Comparison of ENCODE assay signal across 8 cellular contexts in genomic region chr15:39127925-39128617, GRCh38.
DNase-seq lines count a peak whose midpoint lies in the region; ATAC-seq and TF ChIP-seq lines count a peak whose summit lies in the region.

No MANE protein-coding gene starts in this region.

- TF ChIP-seq CTCF in suprapubic skin (IDR thresholded peaks at IDR 0.05): no peak

- peaks cover 27% of the 10 kb centered on the region for H3K4me1 ChIP-seq in SJCRH30
- peaks cover 81% of the 10 kb centered on the region for H3K4me1 ChIP-seq in skeletal muscle satellite cell (ENCODE audit: control insufficient read depth, insufficient read depth, low read length)
- peaks cover 12% of the 10 kb centered on the region for H3K4me1 ChIP-seq in suprapubic skin

- H3K27me3 ChIP-seq in SJCRH30 (no peaks in the 10 kb centered on the region), skeletal muscle satellite cell (ENCODE audit: control insufficient read depth, insufficient read depth, low read length) (no peaks in the 10 kb centered on the region), suprapubic skin (no peaks in the 10 kb centered on the region)

- DNase-seq in DMS 273 (lab: John Stamatoyannopoulos, UW; ENCODE audit: unreplicated experiment) (peak; percentile 56), DMS 273 treated with DMSO at 0.1 percent for 48 hours (lab: John Stamatoyannopoulos, UW) (no peak), SJCRH30 (peak; percentile 57 to 70), fibroblast of peridontal ligament (ENCODE audit: extremely low read depth) (peak; percentile 95), sciatic nerve (ENCODE audit: low spot score) (no peak), suprapubic skin (ENCODE audit: low spot score in 2 of 2) (no peak), substantia nigra (lab: John Stamatoyannopoulos, UW) (no peak)

- 66% methylated on average over 2 of the region's 2 CpGs for WGBS in suprapubic skin

- H3K4me3 ChIP-seq in SJCRH30: no peak overlapping the region
- H3K4me3 ChIP-seq in skeletal muscle satellite cell (ENCODE audit: low read length): no peak overlapping the region
- no peak overlapping the region for H3K4me3 ChIP-seq in suprapubic skin

- H3K9me3 ChIP-seq in SJCRH30 (replicated peaks) (no peaks in the 10 kb centered on the region), skeletal muscle satellite cell (replicated peaks; ENCODE audit: low read length) (no peaks in the 10 kb centered on the region), suprapubic skin (no peaks in the 10 kb centered on the region)

- no peak for TF ChIP-seq POLR2A in suprapubic skin (IDR thresholded peaks at IDR 0.05)

- H3K36me3 ChIP-seq in SJCRH30 (no peaks in the 10 kb centered on the region), skeletal muscle satellite cell (ENCODE audit: insufficient read depth, low read length) (no peaks in the 10 kb centered on the region), suprapubic skin (no peaks in the 10 kb centered on the region)

- intact Hi-C loops in sciatic nerve (cut with DNase I): no loop called here

- no peak for TF ChIP-seq EP300 in suprapubic skin (IDR thresholded peaks at IDR 0.05)

- H3K27ac ChIP-seq in SJCRH30: peak overlapping the region; percentile 33
- H3K27ac ChIP-seq in suprapubic skin: no peak overlapping the region
- H3K27ac ChIP-seq in substantia nigra (ENCODE audit: low read depth, low read length, poor library complexity, severe bottlenecking): no peak overlapping the region

- H3K4me2 ChIP-seq in skeletal muscle satellite cell (ENCODE audit: low read length): peak overlapping the region; percentile 58

- no peak for ATAC-seq in sciatic nerve

- H3K9ac ChIP-seq in skeletal muscle satellite cell (ENCODE audit: low read depth, low read length): peak overlapping the region; percentile 63

Comparison
In these comparisons a context has a peak if more than half of its experiments do, and no peak if none do; other contexts are left out.
1. DNase-seq: peak in DMS 273 (single experiment), SJCRH30 (2 of 2) and fibroblast of peridontal ligament (single experiment); none in DMS 273 treated with DMSO at 0.1 percent for 48 hours (single experiment), sciatic nerve (single experiment), suprapubic skin (0 of 2) and substantia nigra (0 of 49).